20 cellular contexts compared by ENCODE assay signal in genomic region chr12:128047266-128048060, GRCh38.
DNase-seq lines count a peak whose midpoint lies in the region; ATAC-seq and TF ChIP-seq lines count a peak whose summit lies in the region.
"Had no signal": no experiment of that assay in that cellular context is flagged by ENCODE, and none has a peak within 500 bp of the region (broad histone marks: within the 10 kb centered on the region; RNA-seq: fewer than 3 reads in every experiment).

No MANE protein-coding gene starts in this region.

- no peak for ATAC-seq in GM18519 (IDR thresholded peaks at IDR 0.05; ENCODE audit: low FRiP score, unreplicated experiment)
- ATAC-seq in GM18861 (IDR thresholded peaks at IDR 0.05; ENCODE audit: unreplicated experiment), result no peak
- ATAC-seq: SK-N-SH treated with all-trans-retinoic acid at 6 μM for 48 hours, T-cell had no signal

- H3K27ac ChIP-seq in WERI-Rb-1, result no peak overlapping the region
- H3K27ac ChIP-seq: BLaER1 had no signal

- no peaks in the 10 kb centered on the region for H3K36me3 ChIP-seq in WERI-Rb-1
- H3K36me3 ChIP-seq: BLaER1 had no signal

- DNase-seq in DMS79 treated with DMSO at 0.1 percent for 48 hours (lab: John Stamatoyannopoulos, UW) (peak; percentile 96), NCI-H1105 (lab: John Stamatoyannopoulos, UW) (peak; percentile 64), NCI-H510A treated with DMSO at 0.1 percent for 48 hours (lab: John Stamatoyannopoulos, UW) (peak; percentile 94), WERI-Rb-1 (peak; percentile 79), HPDE6-E6E7 (ENCODE audit: extremely low spot score) (no peak)
- DNase-seq: CD4-positive, alpha-beta memory T cell; DMS153; EL; NCI-H1048; NCI-H1694 treated with DMSO at 0.1 percent for 48 hours; NCI-H2171 treated with DMSO at 0.1 percent for 48 hours; NCI-H446; NK-92 treated with Interleukin-12 subunit alpha and Interleukin-12 subunit beta, amount 100 ng/mL, for 24 hours; OCI-M1; SHP77 treated with DMSO at 0.1 percent for 48 hours; T-cell had no signal

- H3K4me3 ChIP-seq in WERI-Rb-1 (ENCODE audit: low read depth, low read length), result no peak overlapping the region
- H3K4me3 ChIP-seq: BLaER1 had no signal

- H3K9me3 ChIP-seq in WERI-Rb-1 (ENCODE audit: severe bottlenecking), result no peaks in the 10 kb centered on the region
- H3K9me3 ChIP-seq: BLaER1 had no signal

- H3K27me3 ChIP-seq in WERI-Rb-1 (ENCODE audit: insufficient read depth, low read depth, severe bottlenecking), result no peaks in the 10 kb centered on the region
- H3K27me3 ChIP-seq: BLaER1 had no signal

- no peak for TF ChIP-seq CTCF in WERI-Rb-1 (IDR thresholded peaks at IDR 0.05; ENCODE audit: low read depth, low read length)
